In the genomic region with DNA sequence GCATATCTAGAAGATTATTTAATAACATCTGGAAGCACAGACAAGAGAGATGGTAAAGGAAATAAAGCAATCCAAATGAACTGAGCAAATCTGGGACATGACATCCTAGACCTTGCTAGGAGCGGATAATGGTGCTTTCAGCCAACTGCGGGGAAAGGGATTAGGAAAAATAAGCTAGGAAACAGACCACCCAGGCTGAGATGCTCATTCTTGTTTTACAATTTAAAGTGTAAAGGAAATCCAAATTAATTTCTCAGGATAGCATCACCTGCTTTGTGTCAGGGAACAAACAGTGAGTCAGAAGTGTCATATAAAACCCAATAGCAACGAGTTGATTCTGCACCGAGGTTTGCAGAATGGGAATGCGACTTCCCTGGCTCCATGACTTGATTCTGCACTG, we compare ENCODE assay signal across 19 cellular contexts.
A peak's percentile ranks its signal among the peaks of the same experiment; 100 is the strongest.
DNase-seq lines count a peak whose midpoint lies in the region; ATAC-seq and TF ChIP-seq lines count a peak whose summit lies in the region.
"Had no signal": no experiment of that assay in that cellular context is flagged by ENCODE, and none has a peak within 500 bp of the region (broad histone marks: within the 10 kb centered on the region; RNA-seq: fewer than 3 reads in every experiment).

No MANE protein-coding gene starts in this region.

- POLR2A ChIA-PET in PC-3 (lab: Charles Lee; ENCODE audit: unreplicated experiment): no interaction called here
- POLR2A ChIA-PET in A673 (lab: Charles Lee; ENCODE audit: low non-redundant PET): no interaction called here

- no peak overlapping the region for H2AFZ ChIP-seq in PC-3 (ENCODE audit: low read length)
- H2AFZ ChIP-seq: GM23338 had no signal

- H3K9me3 Mint-ChIP-seq in memory B cell: peaks cover 3% of the 10 kb centered on the region
- peaks cover 8% of the 10 kb centered on the region for H3K9me3 Mint-ChIP-seq in nephron
- H3K9me3 Mint-ChIP-seq in natural killer cell treated with Interleukin-12 subunit alpha and Interleukin-12 subunit beta and Interleukin-15 and Interleukin-18, amount 100 ng/mL, for 72 hours: peaks cover 2% of the 10 kb centered on the region
- H3K9me3 Mint-ChIP-seq: GM23338 had no signal

- TF ChIP-seq CTCF in PC-3 (conservative IDR thresholded peaks at IDR 0.05; ENCODE audit: low read depth, low read length): no peak
- TF ChIP-seq CTCF in nephron (IDR thresholded peaks at IDR 0.05; ENCODE audit: unreplicated experiment in 3 of 3): no peak
- no peak for TF ChIP-seq CTCF in A673 (conservative IDR thresholded peaks at IDR 0.05; ENCODE audit: low read depth, low read length)

- BruUV-seq in PC-3 (replicated peaks; lab: Mats Ljungman, UMichigan) (no TSS peak), A673 (replicated peaks; lab: Mats Ljungman, UMichigan) (no TSS peak)

- no peaks in the 10 kb centered on the region for H3K36me3 Mint-ChIP-seq in memory B cell
- no peaks in the 10 kb centered on the region for H3K36me3 Mint-ChIP-seq in nephron (ENCODE audit: low read depth)
- peaks cover 6% of the 10 kb centered on the region for H3K36me3 Mint-ChIP-seq in natural killer cell treated with Interleukin-12 subunit alpha and Interleukin-12 subunit beta and Interleukin-15 and Interleukin-18, amount 100 ng/mL, for 72 hours
- H3K36me3 Mint-ChIP-seq: CD14-positive monocyte had no signal

- H3F3A ChIP-seq in PC-3 (ENCODE audit: low read length, unreplicated experiment): no peaks in the 10 kb centered on the region

- H3K27ac ChIP-seq in PC-3 (ENCODE audit: low read length) (no peak overlapping the region), A673 (ENCODE audit: low read depth, low read length, poor library complexity, severe bottlenecking) (no peak overlapping the region)
- H3K27ac ChIP-seq: BLaER1 treated with 17β-estradiol and CSF1 and Interleukin-3, amounts not matched to agents 10 nM and 100 nM had no signal

- H3K27me3 Mint-ChIP-seq in memory B cell (no peaks in the 10 kb centered on the region), nephron (ENCODE audit: low read depth) (no peaks in the 10 kb centered on the region)
- H3K27me3 Mint-ChIP-seq in natural killer cell treated with Interleukin-12 subunit alpha and Interleukin-12 subunit beta and Interleukin-15 and Interleukin-18, amount 100 ng/mL, for 72 hours: peaks cover 15% of the 10 kb centered on the region in 2 donors
- H3K27me3 Mint-ChIP-seq: CD4-positive, alpha-beta T cell; CD8-positive, alpha-beta memory T cell had no signal

- H4K20me1 ChIP-seq in PC-3 (ENCODE audit: low read length): no peaks in the 10 kb centered on the region
- H4K20me1 ChIP-seq: BLaER1 treated with 17β-estradiol and CSF1 and Interleukin-3, amounts not matched to agents 10 nM and 100 nM had no signal

- H3K9me2 ChIP-seq in PC-3 (replicated peaks; ENCODE audit: low read length): no peaks in the 10 kb centered on the region

- no peak overlapping the region for H3K9ac ChIP-seq in PC-3 (ENCODE audit: low read length)
- H3K9ac ChIP-seq: BLaER1 treated with 17β-estradiol and CSF1 and Interleukin-3, amounts not matched to agents 10 nM and 100 nM had no signal

- H3K4me3 ChIP-seq in PC-3 (ENCODE audit: low read length): no peak overlapping the region
- no peak overlapping the region for H3K4me3 ChIP-seq in A673 (ENCODE audit: low read depth, low read length, poor library complexity, severe bottlenecking)
- H3K4me3 ChIP-seq: BLaER1 treated with 17β-estradiol and CSF1 and Interleukin-3, amounts not matched to agents 10 nM and 100 nM; GM23338 had no signal

- H3K9me3 ChIP-seq in PC-3 (ENCODE audit: low read length) (no peaks in the 10 kb centered on the region), A673 (ENCODE audit: low read depth, low read length, poor library complexity, severe bottlenecking) (no peaks in the 10 kb centered on the region)
- H3K9me3 ChIP-seq: BE2C had no signal

- intact Hi-C loops in PC-3 (cut with micrococcal nuclease): no loop called here
- intact Hi-C loops in A673 (cut with micrococcal nuclease; ENCODE audit: unreplicated experiment): no loop called here

- H3K4me2 ChIP-seq in PC-3 (ENCODE audit: low read length): no peak overlapping the region
- H3K4me2 ChIP-seq: GM23338 had no signal

- no peaks in the 10 kb centered on the region for H3K36me3 ChIP-seq in PC-3 (ENCODE audit: low read depth, low read length)
- no peaks in the 10 kb centered on the region for H3K36me3 ChIP-seq in A673 (ENCODE audit: insufficient read depth, low read length, poor library complexity, severe bottlenecking)
- H3K36me3 ChIP-seq: BE2C; BLaER1 treated with 17β-estradiol and CSF1 and Interleukin-3, amounts not matched to agents 10 nM and 100 nM had no signal

- H3K4me1 ChIP-seq in PC-3 (ENCODE audit: insufficient read depth, low read length) (peaks cover under 1% of the 10 kb centered on the region), A673 (ENCODE audit: insufficient read depth, low read length, poor library complexity, severe bottlenecking) (no peaks in the 10 kb centered on the region)
- H3K4me1 ChIP-seq: BE2C had no signal

- H3K27ac Mint-ChIP-seq in memory B cell (peak overlapping the region; percentile 64), nephron (peak overlapping the region in 2 of 3 experiments; percentile 19 to 74)
- H3K27ac Mint-ChIP-seq in natural killer cell treated with Interleukin-12 subunit alpha and Interleukin-12 subunit beta and Interleukin-15 and Interleukin-18, amount 100 ng/mL, for 72 hours: no peak overlapping the region
- H3K27ac Mint-ChIP-seq: CD4-positive, alpha-beta T cell; GM23338; H9 had no signal

- no peaks in the 10 kb centered on the region for H3K79me2 ChIP-seq in PC-3 (ENCODE audit: low read length)

- H3K4me3 Mint-ChIP-seq in memory B cell: no peak overlapping the region
- no peak overlapping the region for H3K4me3 Mint-ChIP-seq in nephron
- no peak overlapping the region for H3K4me3 Mint-ChIP-seq in natural killer cell treated with Interleukin-12 subunit alpha and Interleukin-12 subunit beta and Interleukin-15 and Interleukin-18, amount 100 ng/mL, for 72 hours
- H3K4me3 Mint-ChIP-seq: CD14-positive monocyte; CD4-positive, alpha-beta T cell; CD8-positive, alpha-beta memory T cell; GM23338; H9 had no signal

- DNase-seq in PC-3 (no peak), memory B cell (ENCODE audit: low spot score in 2 of 2) (no peak), A673 (ENCODE audit: low spot score) (no peak)
- DNase-seq in natural killer cell treated with Interleukin-12 subunit alpha and Interleukin-12 subunit beta and Interleukin-15 and Interleukin-18, amount 100 ng/mL, for 72 hours (ENCODE audit: low spot score): no peak
- DNase-seq: BE2C; CD4-positive, alpha-beta T cell; CD8-positive, alpha-beta memory T cell; DMS 273 treated with DMSO at 0.1 percent for 48 hours; DMS79; EL; GF-D8; H9 had no signal

- H3K4me1 Mint-ChIP-seq in memory B cell: peaks cover 50% of the 10 kb centered on the region
- H3K4me1 Mint-ChIP-seq in nephron: peaks cover 54% of the 10 kb centered on the region
- peaks cover 10 to 11% of the 10 kb centered on the region in 2 donors for H3K4me1 Mint-ChIP-seq in natural killer cell treated with Interleukin-12 subunit alpha and Interleukin-12 subunit beta and Interleukin-15 and Interleukin-18, amount 100 ng/mL, for 72 hours (ENCODE audit: low read depth in 2 of 2)

- CTCF ChIA-PET in PC-3 (lab: Charles Lee): no interaction called here
- CTCF ChIA-PET in A673 (lab: Charles Lee): no interaction called here

- ATAC-seq in PC-3 (peak; percentile 29; the same call in 1 of the 2 replicates), memory B cell (ENCODE audit: low read depth) (no peak), GM21423 (IDR thresholded peaks at IDR 0.05; ENCODE audit: unreplicated experiment) (no peak), HG02759 (IDR thresholded peaks at IDR 0.05; ENCODE audit: unreplicated experiment) (no peak)
- no peak for ATAC-seq in natural killer cell treated with Interleukin-12 subunit alpha and Interleukin-12 subunit beta and Interleukin-15 and Interleukin-18, amount 100 ng/mL, for 72 hours
- ATAC-seq: GM23338, HCT116 had no signal

- peaks cover 36% of the 10 kb centered on the region for H3K27me3 ChIP-seq in PC-3 (ENCODE audit: low read length)
- peaks cover 9% of the 10 kb centered on the region for H3K27me3 ChIP-seq in A673 (replicated peaks; ENCODE audit: insufficient read depth, low read depth, low read length, poor library complexity)
- H3K27me3 ChIP-seq: BE2C; BLaER1 treated with 17β-estradiol and CSF1 and Interleukin-3, amounts not matched to agents 10 nM and 100 nM had no signal

Comparison
In these comparisons a context has a peak if more than half of its experiments do, and no peak if none do; other contexts are left out.
1. H3K27ac Mint-ChIP-seq: peak in memory B cell (single experiment) and nephron (2 of 3); none in natural killer cell treated with Interleukin-12 subunit alpha and Interleukin-12 subunit beta and Interleukin-15 and Interleukin-18, amount 100 ng/mL, for 72 hours (0 of 2).